ENCODE assay signal across 8 cellular contexts in genomic region chr1:1678581-1679380, GRCh38. TPM values are rescaled to one million over a fixed set of nuclear protein-coding genes. Genes with fewer than 3 reads are reported as not detected.
DNase-seq lines count a peak whose midpoint lies in the region; ATAC-seq, FAIRE-seq and TF ChIP-seq lines count a peak whose summit lies in the region.

No MANE protein-coding gene starts in this region.

- H3K27me3 ChIP-seq in body of pancreas = no peaks in the 10 kb centered on the region
- H3K27me3 ChIP-seq in mucosa of rectum (ENCODE audit: control insufficient read depth in 2 of 2, insufficient read depth in 2 of 2, low read length in 2 of 2) = no peaks in the 10 kb centered on the region

- WGBS in body of pancreas, 2 donors = 59 to 71% methylated on average over 14 to 24 of the region's 24 CpGs

- peak overlapping the region in 1 of 4 donors; percentile 55 for H3K27ac ChIP-seq in body of pancreas
- H3K27ac ChIP-seq in mucosa of rectum (ENCODE audit: low read depth in 2 of 2, low read length in 2 of 2) = peak overlapping the region; percentile 90 to 92

- no peaks in the 10 kb centered on the region for H3K36me3 ChIP-seq in body of pancreas (replicated peaks in 1 of 2; ENCODE audit: insufficient read depth in 1 of 2, low read depth in 2 of 2)
- peaks cover 0 to 14% of the 10 kb centered on the region in 2 donors for H3K36me3 ChIP-seq in mucosa of rectum (ENCODE audit: control insufficient read depth in 2 of 2, insufficient read depth in 2 of 2, low read length in 2 of 2)

- peak; percentile 57 for FAIRE-seq in GM12892 (lab: Jason Lieb, UNC)

- peak overlapping the region; percentile 48 to 59 for H3K9ac ChIP-seq in mucosa of rectum (ENCODE audit: low read depth in 1 of 2, low read length in 2 of 2)

- H3K9me3 ChIP-seq in body of pancreas = no peaks in the 10 kb centered on the region
- no peaks in the 10 kb centered on the region for H3K9me3 ChIP-seq in mucosa of rectum (ENCODE audit: control insufficient read depth in 2 of 2, low read length in 2 of 2)

- TF ChIP-seq POLR2A in GM12892 (IDR thresholded peaks at IDR 0.05; ENCODE audit: low read depth, low read length) (no peak), body of pancreas (IDR thresholded peaks at IDR 0.05) (no peak)

- peak in 4 of 7 experiments; percentile 26 to 41 (median 34) for TF ChIP-seq CTCF in body of pancreas (IDR thresholded peaks at IDR 0.05)

- ATAC-seq in body of pancreas = peak; percentile 45
- no peak for ATAC-seq in GM21825 (IDR thresholded peaks at IDR 0.05; ENCODE audit: unreplicated experiment)
- no peak for ATAC-seq in HG03159 (IDR thresholded peaks at IDR 0.05; ENCODE audit: unreplicated experiment)
- ATAC-seq in GM18861 (IDR thresholded peaks at IDR 0.05; ENCODE audit: unreplicated experiment) = no peak

- intact Hi-C loops in body of pancreas (cut with DNase I) = no loop called here

- H3K4me3 ChIP-seq in Jurkat, Clone E6-1 (ENCODE audit: low read length) = peak overlapping the region; percentile 58
- no peak overlapping the region for H3K4me3 ChIP-seq in body of pancreas
- peak overlapping the region; percentile 55 to 57 for H3K4me3 ChIP-seq in mucosa of rectum (ENCODE audit: low read length in 2 of 2)

- DNase-seq in GM12892 (ENCODE audit: insufficient read length) (peak; percentile 48), body of pancreas (peak in 3 of 4 donors; percentile 52 to 62 (median 59)), activated gamma-delta T cell treated with Interleukin-2 at 50 U/mL for 16 hours (no peak)
- DNase-seq in Jurkat, Clone E6-1 (ENCODE audit: low read depth, low spot score) = peak; percentile 50

- H3K4me1 ChIP-seq in body of pancreas = peaks cover 24% of the 10 kb centered on the region
- H3K4me1 ChIP-seq in mucosa of rectum (ENCODE audit: control insufficient read depth in 2 of 2, insufficient read depth in 2 of 2, low read length in 2 of 2) = peaks cover 22 to 23% of the 10 kb centered on the region in 2 donors

RNA-seq across cellular contexts. Expression of gene SLC35E2B, which starts 13.8 kb away (rescaled TPM):
- polyA plus RNA-seq in GM12892 (2012; ENCODE audit: missing spikeins) = 20.3 TPM
- 29.5 TPM for polyA plus RNA-seq in Jurkat, Clone E6-1 (2012; ENCODE audit: insufficient read depth, insufficient read length)
- 10 to 100 TPM; 30.6 to 56.7 TPM for total RNA-seq in body of pancreas

RNA-seq across cellular contexts. Expression of gene CDK11B, which starts 20.0 kb away (rescaled TPM):
- polyA plus RNA-seq in GM12892 (2012; ENCODE audit: missing spikeins) = 18.3 TPM
- 77.6 TPM for polyA plus RNA-seq in Jurkat, Clone E6-1 (2012; ENCODE audit: insufficient read depth, insufficient read length)
- total RNA-seq in body of pancreas = 10 to 100 TPM; 14.5 to 45.5 TPM

RNA-seq across cellular contexts. Expression of gene CDK11A, which starts 45.4 kb away (rescaled TPM):
- polyA plus RNA-seq in GM12892 (2012; ENCODE audit: missing spikeins) = 22.5 TPM
- 42.4 TPM for polyA plus RNA-seq in Jurkat, Clone E6-1 (2012; ENCODE audit: insufficient read depth, insufficient read length)
- 10 to 100 TPM; 35.8 to 38.9 TPM for total RNA-seq in body of pancreas

RNA-seq across cellular contexts. Expression of gene MMP23B, which starts 46.8 kb away (rescaled TPM):
- polyA plus RNA-seq in GM12892 (2012; ENCODE audit: missing spikeins) = not detected
- polyA plus RNA-seq in Jurkat, Clone E6-1 (2012; ENCODE audit: insufficient read depth, insufficient read length) = 2.2 TPM
- total RNA-seq in body of pancreas = 1 to 10 TPM in 1 of 2 donors, under 1 TPM in 1; 0.99 to 1.8 TPM

Comparison
In these comparisons a context has a peak if more than half of its experiments do, and no peak if none do; other contexts are left out.
1. H3K4me3 ChIP-seq: peak in Jurkat, Clone E6-1 (single experiment) and mucosa of rectum (2 of 2); none in body of pancreas (0 of 2).